ENCODE assay signal across 20 cellular contexts in the genomic region with DNA sequence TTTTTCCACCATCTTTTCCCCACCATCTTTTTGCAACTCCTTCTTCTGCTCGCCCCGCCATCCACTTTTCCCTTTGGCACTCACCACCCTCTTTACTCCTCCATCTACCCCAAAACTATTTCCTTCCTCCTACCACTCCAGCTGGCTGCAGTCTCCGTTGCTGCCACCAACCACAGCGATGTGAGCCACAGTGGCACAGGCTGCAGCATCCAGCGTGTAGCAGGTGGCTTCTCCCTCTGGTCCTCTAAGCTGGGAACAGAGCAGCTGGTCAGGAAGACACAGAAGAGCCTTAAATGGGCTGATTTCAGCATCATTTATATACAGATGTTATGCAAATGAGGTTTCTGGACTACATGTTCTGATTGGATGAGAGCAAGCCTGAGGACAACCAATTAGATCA.
"Had no signal": no experiment of that assay in that cellular context is flagged by ENCODE, and none has a peak within 500 bp of the region (broad histone marks: within the 10 kb centered on the region; RNA-seq: fewer than 3 reads in every experiment).

No MANE protein-coding gene starts in this region.

- H3K9ac ChIP-seq: neural progenitor cell had no signal

- H2AFZ ChIP-seq: neural progenitor cell had no signal

- H3K27ac ChIP-seq: neural progenitor cell, prostate gland, thoracic aorta, tibial nerve, upper lobe of left lung had no signal

- H3K36me3 Mint-ChIP-seq: natural killer cell treated with Interleukin-12 subunit alpha and Interleukin-12 subunit beta and Interleukin-15 and Interleukin-18, amount 100 ng/mL, for 72 hours; neural progenitor cell had no signal

- H3K4me1 ChIP-seq: neural progenitor cell, prostate gland, upper lobe of left lung had no signal

- H3K27ac Mint-ChIP-seq: effector memory CD8-positive, alpha-beta T cell; memory B cell; natural killer cell treated with Interleukin-12 subunit alpha and Interleukin-12 subunit beta and Interleukin-15 and Interleukin-18, amount 100 ng/mL, for 72 hours; neural progenitor cell; stimulated activated naive B cell treated with anti-CD40 and anti-IgM and Interleukin-4, amounts not matched to agents 10 μg/mL and 1 μg/mL and 100 μg/mL, for 72 hours; stimulated activated naive CD8-positive, alpha-beta T cell treated with anti-CD3 and anti-CD28 coated beads, Interleukin-15, Interleukin-2, amounts not matched to agents 100 ng/mL and 50 ng/mL, for 24 hours had no signal

- H3K4me3 ChIP-seq: lung, neural progenitor cell, thoracic aorta, tibial nerve, upper lobe of left lung had no signal

- H3K27me3 ChIP-seq: neural progenitor cell, tibial nerve, upper lobe of left lung had no signal

- H3K9me3 Mint-ChIP-seq: effector memory CD8-positive, alpha-beta T cell; natural killer cell treated with Interleukin-12 subunit alpha and Interleukin-12 subunit beta and Interleukin-15 and Interleukin-18, amount 100 ng/mL, for 72 hours; stimulated activated naive CD8-positive, alpha-beta T cell treated with anti-CD3 and anti-CD28 coated beads, Interleukin-15, Interleukin-2, amounts not matched to agents 100 ng/mL and 50 ng/mL, for 24 hours had no signal

- ATAC-seq: effector memory CD8-positive, alpha-beta T cell; left lobe of liver; natural killer cell treated with Interleukin-12 subunit alpha and Interleukin-12 subunit beta and Interleukin-15 and Interleukin-18, amount 100 ng/mL, for 72 hours; stimulated activated naive B cell treated with anti-CD40 and anti-IgM and Interleukin-4, amounts not matched to agents 10 μg/mL and 1 μg/mL and 100 μg/mL, for 72 hours had no signal

- H3K4me3 Mint-ChIP-seq: effector memory CD8-positive, alpha-beta T cell; memory B cell; natural killer cell treated with Interleukin-12 subunit alpha and Interleukin-12 subunit beta and Interleukin-15 and Interleukin-18, amount 100 ng/mL, for 72 hours; neural progenitor cell; stimulated activated naive B cell treated with anti-CD40 and anti-IgM and Interleukin-4, amounts not matched to agents 10 μg/mL and 1 μg/mL and 100 μg/mL, for 72 hours; stimulated activated naive CD8-positive, alpha-beta T cell treated with anti-CD3 and anti-CD28 coated beads, Interleukin-15, Interleukin-2, amounts not matched to agents 100 ng/mL and 50 ng/mL, for 24 hours had no signal

- DNase-seq: cortex of kidney; effector memory CD8-positive, alpha-beta T cell; erythroblast; kidney; naive B cell; right cardiac atrium; small intestine; stimulated activated CD4-positive, alpha-beta T cell treated with anti-CD3 and anti-CD28 coated beads, Interleukin-15, amount 100 ng/mL, for 24 hours; stimulated activated CD4-positive, alpha-beta T cell treated with anti-CD3 and anti-CD28 coated beads, Interleukin-2, amount 100 ng/mL, for 48 hours; stimulated activated naive B cell treated with anti-CD40 and anti-IgM and Interleukin-4, amounts not matched to agents 10 μg/mL and 1 μg/mL and 100 μg/mL, for 72 hours; upper lobe of left lung had no signal

- H3K4me2 ChIP-seq: neural progenitor cell had no signal

- H3K36me3 ChIP-seq: neural progenitor cell, prostate gland, thoracic aorta, tibial nerve, upper lobe of left lung had no signal

- H3K9me3 ChIP-seq: prostate gland, thoracic aorta, upper lobe of left lung had no signal
